In the genomic region with DNA sequence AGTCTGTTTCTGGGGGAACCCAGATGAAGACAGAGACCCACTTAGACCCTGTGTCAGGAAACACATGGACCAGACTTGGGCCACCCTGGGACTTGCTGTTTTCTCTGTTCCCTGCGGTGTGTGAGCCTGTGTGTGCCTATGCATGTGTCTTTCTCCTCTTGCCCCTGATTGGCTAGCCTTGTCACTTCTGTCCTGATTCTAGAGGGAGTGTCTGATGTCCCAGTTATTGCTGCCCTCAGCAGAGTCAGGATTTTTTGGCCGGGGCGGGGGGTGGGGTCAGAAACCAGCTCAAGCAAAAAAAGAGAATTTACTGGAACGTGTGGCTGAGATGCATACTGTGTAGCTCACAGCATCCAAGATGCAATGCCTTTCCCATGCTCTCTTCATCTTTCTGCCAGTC, we compare ENCODE assay signal across 16 cellular contexts. TPM values are rescaled to one million over a fixed set of nuclear protein-coding genes. Genes with fewer than 3 reads are reported as not detected.
DNase-seq lines count a peak whose midpoint lies in the region; ATAC-seq and TF ChIP-seq lines count a peak whose summit lies in the region.
"Had no signal": no experiment of that assay in that cellular context is flagged by ENCODE, and none has a peak within 500 bp of the region (broad histone marks: within the 10 kb centered on the region; RNA-seq: fewer than 3 reads in every experiment).

No MANE protein-coding gene starts in this region.

- no peak for TF ChIP-seq CTCF in GM12865 (IDR thresholded peaks at IDR 0.05; ENCODE audit: insufficient read depth, low read depth, low read length, missing control alignments)
- TF ChIP-seq CTCF in prostate gland (IDR thresholded peaks at IDR 0.05) = no peak

- ATAC-seq in effector memory CD8-positive, alpha-beta T cell (replicated peaks) = no peak
- ATAC-seq in stimulated activated effector memory CD8-positive, alpha-beta T cell treated with anti-CD3 and anti-CD28 coated beads, Interleukin-12 subunit alpha, Interleukin-12 subunit beta, amount 100 ng/mL, for 72 hours = no peak
- no peak for ATAC-seq in GM18858 (IDR thresholded peaks at IDR 0.05; ENCODE audit: unreplicated experiment)
- ATAC-seq: gastroesophageal sphincter had no signal

- H2AFZ ChIP-seq in Karpas-422 (ENCODE audit: low read length) = no peak overlapping the region

- H3K36me3 Mint-ChIP-seq in effector memory CD8-positive, alpha-beta T cell (ENCODE audit: insufficient read depth) = no peaks in the 10 kb centered on the region
- H3K36me3 Mint-ChIP-seq in stimulated activated effector memory CD8-positive, alpha-beta T cell treated with anti-CD3 and anti-CD28 coated beads, Interleukin-12 subunit alpha, Interleukin-12 subunit beta, amount 100 ng/mL, for 72 hours = peaks cover 4% of the 10 kb centered on the region
- H3K36me3 Mint-ChIP-seq: mesothelial cell of epicardium had no signal

- peak overlapping the region; percentile 76 for H3K4me2 ChIP-seq in Karpas-422 (ENCODE audit: low read depth, low read length, poor library complexity, severe bottlenecking)
- H3K4me2 ChIP-seq: smooth muscle cell had no signal

- H3K27me3 Mint-ChIP-seq in effector memory CD8-positive, alpha-beta T cell = peaks cover 0 to 7% of the 10 kb centered on the region in 2 donors

- H3K9me2 ChIP-seq in Karpas-422 (replicated peaks; ENCODE audit: insufficient read depth, low read length) = no peaks in the 10 kb centered on the region

- peak overlapping the region; percentile 77 for H3K9ac ChIP-seq in Karpas-422 (ENCODE audit: low read length)

- H3K9me3 Mint-ChIP-seq in effector memory CD8-positive, alpha-beta T cell = no peaks in the 10 kb centered on the region
- no peaks in the 10 kb centered on the region for H3K9me3 Mint-ChIP-seq in stimulated activated effector memory CD8-positive, alpha-beta T cell treated with anti-CD3 and anti-CD28 coated beads, Interleukin-12 subunit alpha, Interleukin-12 subunit beta, amount 100 ng/mL, for 72 hours

- intact Hi-C loops in prostate gland (cut with DNase I) = no loop called here

- WGBS in prostate gland = 74% methylated on average over 4 of the region's 4 CpGs

- H3K79me2 ChIP-seq in Karpas-422 (ENCODE audit: low read length) = peaks cover 90% of the 10 kb centered on the region

- H3K36me3 ChIP-seq in Karpas-422 (ENCODE audit: insufficient read depth, low read length) (peaks cover 42% of the 10 kb centered on the region), prostate gland (no peaks in the 10 kb centered on the region)
- H3K36me3 ChIP-seq: esophagus squamous epithelium, gastroesophageal sphincter had no signal

- H3K4me1 Mint-ChIP-seq in effector memory CD8-positive, alpha-beta T cell (ENCODE audit: low read depth in 2 of 2) = peaks cover 29 to 54% of the 10 kb centered on the region in 2 donors
- peaks cover 62% of the 10 kb centered on the region for H3K4me1 Mint-ChIP-seq in stimulated activated effector memory CD8-positive, alpha-beta T cell treated with anti-CD3 and anti-CD28 coated beads, Interleukin-12 subunit alpha, Interleukin-12 subunit beta, amount 100 ng/mL, for 72 hours
- H3K4me1 Mint-ChIP-seq: mesothelial cell of epicardium, neural crest cell had no signal

- peak; percentile 75 for DNase-seq in GM12865 (ENCODE audit: low read depth)
- DNase-seq in Karpas-422 = peak; percentile 56
- no peak for DNase-seq in effector memory CD8-positive, alpha-beta T cell
- DNase-seq in stimulated activated effector memory CD8-positive, alpha-beta T cell treated with anti-CD3 and anti-CD28 coated beads, Interleukin-12 subunit alpha, Interleukin-12 subunit beta, amount 100 ng/mL, for 72 hours (ENCODE audit: low spot score in 2 of 2) = no peak
- DNase-seq in HCEC 1CT = no peak
- DNase-seq in prostate gland (ENCODE audit: low spot score) = no peak
- DNase-seq: activated naive CD4-positive, alpha-beta T cell treated with anti-CD3 and anti-CD28 coated beads, Interleukin-2, amount 50 U/mL, for 16 hours; NCI-H1105 treated with DMSO at 0.1 percent for 48 hours; NCI-H524; stimulated activated CD4-positive, alpha-beta T cell treated with anti-CD3 and anti-CD28 coated beads, Interleukin-4, amount 100 ng/mL, for 24 hours had no signal

- peak overlapping the region; percentile 52 for H3K4me3 ChIP-seq in GM12865 (ENCODE audit: low read depth, low read length)
- H3K4me3 ChIP-seq in Karpas-422 (ENCODE audit: low read length) = peak overlapping the region; percentile 58; the same call in 1 of the 2 replicates
- no peak overlapping the region for H3K4me3 ChIP-seq in prostate gland
- H3K4me3 ChIP-seq: esophagus squamous epithelium, gastroesophageal sphincter, smooth muscle cell had no signal

- H4K20me1 ChIP-seq in Karpas-422 (ENCODE audit: insufficient read depth, low read depth, low read length) = peaks cover 63% of the 10 kb centered on the region

- peak overlapping the region; percentile 85 to 94 for H3K27ac Mint-ChIP-seq in effector memory CD8-positive, alpha-beta T cell
- H3K27ac Mint-ChIP-seq in stimulated activated effector memory CD8-positive, alpha-beta T cell treated with anti-CD3 and anti-CD28 coated beads, Interleukin-12 subunit alpha, Interleukin-12 subunit beta, amount 100 ng/mL, for 72 hours = peak overlapping the region; percentile 69
- H3K27ac Mint-ChIP-seq: mesothelial cell of epicardium had no signal

- H3K27ac ChIP-seq in Karpas-422 (ENCODE audit: low read length) = peak overlapping the region; percentile 99
- H3K27ac ChIP-seq in prostate gland = no peak overlapping the region
- H3K27ac ChIP-seq: gastroesophageal sphincter had no signal

- no peaks in the 10 kb centered on the region for H3K9me3 ChIP-seq in Karpas-422 (ENCODE audit: low read length)
- no peaks in the 10 kb centered on the region for H3K9me3 ChIP-seq in prostate gland
- H3K9me3 ChIP-seq: esophagus squamous epithelium had no signal

- TF ChIP-seq POLR2A in prostate gland (IDR thresholded peaks at IDR 0.05) = no peak

- H3K4me1 ChIP-seq in Karpas-422 (ENCODE audit: low read length) = peaks cover 95% of the 10 kb centered on the region
- H3K4me1 ChIP-seq in prostate gland (replicated peaks) = no peaks in the 10 kb centered on the region
- H3K4me1 ChIP-seq: esophagus squamous epithelium, gastroesophageal sphincter had no signal

- H3K27me3 ChIP-seq in Karpas-422 (ENCODE audit: low read length) (no peaks in the 10 kb centered on the region), prostate gland (replicated peaks; ENCODE audit: insufficient read depth) (no peaks in the 10 kb centered on the region)
- H3K27me3 ChIP-seq: esophagus squamous epithelium, gastroesophageal sphincter had no signal

- H3K4me3 Mint-ChIP-seq in effector memory CD8-positive, alpha-beta T cell = peak overlapping the region in 1 of 2 donors; percentile 63
- H3K4me3 Mint-ChIP-seq in stimulated activated effector memory CD8-positive, alpha-beta T cell treated with anti-CD3 and anti-CD28 coated beads, Interleukin-12 subunit alpha, Interleukin-12 subunit beta, amount 100 ng/mL, for 72 hours = peak overlapping the region; percentile 8
- H3K4me3 Mint-ChIP-seq: mesothelial cell of epicardium, neural crest cell had no signal

RNA-seq across cellular contexts. Expression of a gene that starts 30.5 kb away (rescaled TPM):
- total RNA-seq in Karpas-422 (2014; rRNA removed; shearing (Covaris generic); ENCODE audit: low replicate concordance) = 574 and 580 TPM in 2 replicates
- 10 to 100 TPM; 10.3 to 12.8 TPM for total RNA-seq in prostate gland

Comparison
In these comparisons a context has a peak if more than half of its experiments do, and no peak if none do; other contexts are left out.
1. DNase-seq: peak in GM12865 (single experiment) and Karpas-422 (single experiment); none in effector memory CD8-positive, alpha-beta T cell (0 of 3), stimulated activated effector memory CD8-positive, alpha-beta T cell treated with anti-CD3 and anti-CD28 coated beads, Interleukin-12 subunit alpha, Interleukin-12 subunit beta, amount 100 ng/mL, for 72 hours (0 of 2), HCEC 1CT (single experiment) and prostate gland (single experiment).
2. H3K4me3 ChIP-seq: peak in GM12865 (single experiment) and Karpas-422 (single experiment); none in prostate gland (0 of 2).
3. RNA of a gene that starts 30.5 kb away (total RNA-seq): 574 to 580 TPM in Karpas-422; 10.3 to 12.8 TPM in prostate gland; every median in the first group is over 10 times any median in the second.